Comparison of ENCODE assay signal across 8 cellular contexts in genomic region chr13:32731576-32731975, GRCh38.
DNase-seq lines count a peak whose midpoint lies in the region; ATAC-seq and TF ChIP-seq lines count a peak whose summit lies in the region.

No MANE protein-coding gene starts in this region.

- H3K9me3 Mint-ChIP-seq in activated naive CD8-positive, alpha-beta T cell treated with anti-CD3 and anti-CD28 coated beads, Interleukin-2, amount 50 U/mL, for 24 hours: no peaks in the 10 kb centered on the region
- peaks cover 2% of the 10 kb centered on the region for H3K9me3 Mint-ChIP-seq in Calu3 (ENCODE audit: low read depth, unreplicated experiment)

- no peak overlapping the region; the same call in 1 of the 2 replicates for H3K4me3 ChIP-seq in ACC112 (ENCODE audit: low read depth, low read length)

- no peaks in the 10 kb centered on the region for H3K27me3 Mint-ChIP-seq in activated naive CD8-positive, alpha-beta T cell treated with anti-CD3 and anti-CD28 coated beads, Interleukin-2, amount 50 U/mL, for 24 hours
- no peaks in the 10 kb centered on the region for H3K27me3 Mint-ChIP-seq in Calu3 (ENCODE audit: unreplicated experiment)

- CTCF ChIA-PET in Calu3 (lab: Charles Lee): no interaction called here

- no peak overlapping the region for H3K4me3 Mint-ChIP-seq in activated naive CD8-positive, alpha-beta T cell treated with anti-CD3 and anti-CD28 coated beads, Interleukin-2, amount 50 U/mL, for 24 hours
- H3K4me3 Mint-ChIP-seq in Calu3 (ENCODE audit: low read depth, unreplicated experiment): no peak overlapping the region

- H3K27me3 ChIP-seq in ACC112 (ENCODE audit: insufficient read depth, low read length): no peaks in the 10 kb centered on the region

- no TSS peak for BruUV-seq in Calu3 (replicated peaks; lab: Mats Ljungman, UMichigan)

- H2AFZ ChIP-seq in ACC112 (ENCODE audit: low read length, unreplicated experiment): no peak overlapping the region

- peak; percentile 93 for ATAC-seq in activated naive CD8-positive, alpha-beta T cell treated with anti-CD3 and anti-CD28 coated beads, Interleukin-2, amount 50 U/mL, for 24 hours
- ATAC-seq in HG03521 (IDR thresholded peaks at IDR 0.05; ENCODE audit: unreplicated experiment): no peak
- ATAC-seq in GM21390 (IDR thresholded peaks at IDR 0.05; ENCODE audit: unreplicated experiment): no peak

- peak overlapping the region; percentile 33 for H3K27ac ChIP-seq in ACC112 (ENCODE audit: low read depth, low read length)

- peak overlapping the region; percentile 57 for H3K27ac Mint-ChIP-seq in activated naive CD8-positive, alpha-beta T cell treated with anti-CD3 and anti-CD28 coated beads, Interleukin-2, amount 50 U/mL, for 24 hours
- no peak overlapping the region for H3K27ac Mint-ChIP-seq in Calu3 (ENCODE audit: unreplicated experiment)

- peaks cover 36% of the 10 kb centered on the region for H3K36me3 Mint-ChIP-seq in activated naive CD8-positive, alpha-beta T cell treated with anti-CD3 and anti-CD28 coated beads, Interleukin-2, amount 50 U/mL, for 24 hours (ENCODE audit: low read depth)
- no peaks in the 10 kb centered on the region for H3K36me3 Mint-ChIP-seq in Calu3 (ENCODE audit: insufficient read depth, unreplicated experiment)

- TF ChIP-seq CTCF in Calu3 (IDR thresholded peaks at IDR 0.05; ENCODE audit: unreplicated experiment): no peak

- no peaks in the 10 kb centered on the region for H3K36me3 ChIP-seq in ACC112 (ENCODE audit: insufficient read depth, low read length)

- intact Hi-C loops in Calu3 (cut with micrococcal nuclease; ENCODE audit: unreplicated experiment): no loop called here

- H3K4me1 Mint-ChIP-seq in activated naive CD8-positive, alpha-beta T cell treated with anti-CD3 and anti-CD28 coated beads, Interleukin-2, amount 50 U/mL, for 24 hours: peaks cover 46% of the 10 kb centered on the region
- peaks cover 22% of the 10 kb centered on the region for H3K4me1 Mint-ChIP-seq in Calu3 (ENCODE audit: low read depth, unreplicated experiment)

- no peaks in the 10 kb centered on the region for H3K79me2 ChIP-seq in ACC112 (ENCODE audit: control insufficient read depth, insufficient read depth, low read length, unreplicated experiment)

- peaks cover 28% of the 10 kb centered on the region for H3K4me1 ChIP-seq in ACC112 (ENCODE audit: control insufficient read depth, insufficient read depth, low read length, unreplicated experiment)

- DNase-seq in HCEC 1CT: peak; percentile 56
- peak; percentile 14 for DNase-seq in activated naive CD8-positive, alpha-beta T cell treated with anti-CD3 and anti-CD28 coated beads, Interleukin-2, amount 50 U/mL, for 24 hours
- DNase-seq in iris pigment epithelial cell (ENCODE audit: low read depth): peak; percentile 67
- DNase-seq in Calu3: no peak
- DNase-seq in COLO829 (ENCODE audit: low spot score): no peak

Comparison
In these comparisons a context has a peak if more than half of its experiments do, and no peak if none do; other contexts are left out.
1. DNase-seq: peak in HCEC 1CT (single experiment), activated naive CD8-positive, alpha-beta T cell treated with anti-CD3 and anti-CD28 coated beads, Interleukin-2, amount 50 U/mL, for 24 hours (single experiment) and iris pigment epithelial cell (single experiment); none in Calu3 (single experiment) and COLO829 (single experiment).